10 cellular contexts compared by ENCODE assay signal in the genomic region with DNA sequence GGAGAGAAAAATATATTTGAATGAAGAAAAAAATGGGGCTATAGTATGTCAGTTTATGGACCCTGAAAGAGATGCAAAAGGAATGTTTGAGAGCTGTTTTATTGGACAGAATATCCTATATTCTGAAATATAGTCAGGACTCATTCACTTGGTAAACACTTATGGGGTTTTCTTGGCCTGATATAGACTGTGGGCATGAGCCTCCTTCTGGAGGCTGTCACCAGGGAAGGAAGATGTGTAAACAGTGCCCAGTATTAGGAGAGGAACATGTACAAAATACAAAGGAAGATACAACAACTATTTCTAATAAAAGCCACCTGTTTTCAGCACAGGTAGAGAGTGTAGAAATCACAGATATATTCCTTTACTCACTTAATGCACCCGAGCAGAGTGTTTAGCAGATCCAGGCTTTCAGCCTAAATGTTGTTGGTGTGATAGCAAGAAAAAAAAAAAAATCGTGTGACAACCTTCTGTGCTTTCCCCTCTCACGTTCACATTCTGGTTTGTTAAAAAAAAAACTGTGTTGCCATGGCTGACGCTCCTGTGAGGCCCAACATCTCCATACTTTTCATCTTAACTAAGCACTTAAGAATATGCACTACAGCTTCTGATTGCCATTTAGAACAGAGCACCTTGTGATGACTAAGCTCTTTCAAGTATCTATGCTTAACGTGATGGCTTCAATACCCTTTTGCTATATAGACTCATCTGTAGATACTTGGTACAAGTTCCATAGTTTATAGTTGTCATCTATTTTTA.
DNase-seq lines count a peak whose midpoint lies in the region; ATAC-seq and TF ChIP-seq lines count a peak whose summit lies in the region.
"Had no signal": no experiment of that assay in that cellular context is flagged by ENCODE, and none has a peak within 500 bp of the region (broad histone marks: within the 10 kb centered on the region; RNA-seq: fewer than 3 reads in every experiment).

No MANE protein-coding gene starts in this region.

- no peak for TF ChIP-seq EP300 in suprapubic skin (IDR thresholded peaks at IDR 0.05)

- no peaks in the 10 kb centered on the region for H3K9me3 ChIP-seq in SU-DHL-6 (ENCODE audit: insufficient read depth, low read length)
- no peaks in the 10 kb centered on the region for H3K9me3 ChIP-seq in right cardiac atrium (ENCODE audit: control insufficient read depth, low read length)
- H3K9me3 ChIP-seq in suprapubic skin = no peaks in the 10 kb centered on the region
- H3K9me3 ChIP-seq: BLaER1 had no signal

- H3K9me2 ChIP-seq in SU-DHL-6 (replicated peaks; ENCODE audit: insufficient read depth, low read length) = no peaks in the 10 kb centered on the region

- H3K36me3 ChIP-seq in SU-DHL-6 (ENCODE audit: low read length) = no peaks in the 10 kb centered on the region
- H3K36me3 ChIP-seq in suprapubic skin = no peaks in the 10 kb centered on the region
- no peaks in the 10 kb centered on the region for H3K36me3 ChIP-seq in brain microvascular endothelial cell (replicated peaks)
- H3K36me3 ChIP-seq: BLaER1 had no signal

- peaks cover 39% of the 10 kb centered on the region for H4K20me1 ChIP-seq in SU-DHL-6 (ENCODE audit: low read depth, low read length)

- H3K4me2 ChIP-seq in SU-DHL-6 (ENCODE audit: low read depth, low read length, poor library complexity, severe bottlenecking) = no peak overlapping the region
- H3K4me2 ChIP-seq: BLaER1 had no signal

- H3K27me3 ChIP-seq in SU-DHL-6 (ENCODE audit: low read length) (no peaks in the 10 kb centered on the region), right cardiac atrium (ENCODE audit: control insufficient read depth, insufficient read depth) (no peaks in the 10 kb centered on the region), suprapubic skin (no peaks in the 10 kb centered on the region), brain microvascular endothelial cell (replicated peaks) (no peaks in the 10 kb centered on the region)
- H3K27me3 ChIP-seq: BLaER1 had no signal

- H3K4me1 ChIP-seq in right cardiac atrium (ENCODE audit: control insufficient read depth, insufficient read depth, low read length) (peaks cover 6% of the 10 kb centered on the region), suprapubic skin (peaks cover 87% of the 10 kb centered on the region)

- peaks cover 99% of the 10 kb centered on the region for H3K79me2 ChIP-seq in SU-DHL-6 (ENCODE audit: insufficient read depth, low read length)

- H2AFZ ChIP-seq in SU-DHL-6 (ENCODE audit: low read depth, low read length, severe bottlenecking) = no peak overlapping the region

- no peak for TF ChIP-seq CTCF in SU-DHL-6 (IDR thresholded peaks at IDR 0.05; ENCODE audit: insufficient read depth, low read length, poor library complexity, severe bottlenecking)
- no peak for TF ChIP-seq CTCF in suprapubic skin (IDR thresholded peaks at IDR 0.05)
- no peak for TF ChIP-seq CTCF in brain microvascular endothelial cell (IDR thresholded peaks at IDR 0.05; ENCODE audit: low read depth, low read length, missing control alignments)

- DNase-seq in activated CD4-positive, CD25-positive, alpha-beta regulatory T cell (lab: John Stamatoyannopoulos, UW) = no peak
- no peak for DNase-seq in right cardiac atrium
- DNase-seq in suprapubic skin (ENCODE audit: low spot score in 2 of 2) = no peak
- no peak for DNase-seq in NAMALWA (ENCODE audit: low spot score)
- no peak for DNase-seq in brain microvascular endothelial cell
- DNase-seq: stimulated activated CD4-positive, alpha-beta T cell treated with anti-CD3 and anti-CD28 coated beads, Interleukin-4, amount 100 ng/mL, for 4 hours had no signal

- H3K4me3 ChIP-seq in SU-DHL-6 (ENCODE audit: insufficient read depth, low read length, poor library complexity, severe bottlenecking) (no peak overlapping the region), right cardiac atrium (ENCODE audit: low read length) (no peak overlapping the region), suprapubic skin (no peak overlapping the region), brain microvascular endothelial cell (ENCODE audit: low read depth, low read length) (no peak overlapping the region)
- H3K4me3 ChIP-seq: BLaER1 had no signal

- in situ Hi-C loops in brain microvascular endothelial cell (cut with HindIII; ENCODE audit: low pct_ligation_motif_present, low sequenced_read_pairs) = no loop called here

- peak; percentile 88 for ATAC-seq in activated CD4-positive, CD25-positive, alpha-beta regulatory T cell treated with anti-CD3 and anti-CD28 coated beads, Interleukin-2, amount 50 U/mL, for 24 hours
- peak in 1 of 2 donors; percentile 44 for ATAC-seq in right cardiac atrium
- ATAC-seq in GM19023 (IDR thresholded peaks at IDR 0.05; ENCODE audit: unreplicated experiment) = no peak

- peaks cover 13% of the 10 kb centered on the region; the same call in 1 of the 2 replicates for H3F3A ChIP-seq in SU-DHL-6 (ENCODE audit: insufficient read depth)

- no peak for TF ChIP-seq POLR2A in suprapubic skin (IDR thresholded peaks at IDR 0.05)

- peak overlapping the region; percentile 9; the same call in 1 of the 2 replicates for H3K27ac ChIP-seq in SU-DHL-6 (ENCODE audit: low read depth, low read length)
- H3K27ac ChIP-seq in right cardiac atrium (ENCODE audit: low read length) = peak overlapping the region; percentile 93
- peak overlapping the region; percentile 67 for H3K27ac ChIP-seq in suprapubic skin
- no peak overlapping the region for H3K27ac ChIP-seq in brain microvascular endothelial cell
- H3K27ac ChIP-seq: BLaER1 had no signal

- H3K9ac ChIP-seq in SU-DHL-6 (ENCODE audit: low read length) = no peak overlapping the region
- H3K9ac ChIP-seq: BLaER1 had no signal

- WGBS in right cardiac atrium = 40% methylated on average over 5 of the region's 5 CpGs
- 52% methylated on average over 5 of the region's 5 CpGs for WGBS in suprapubic skin

- intact Hi-C loops in right cardiac atrium (cut with DNase I) = no loop called here
